Comparison of ENCODE assay signal across 29 cellular contexts in genomic region chr15:27899583-27900295, GRCh38.
"Had no signal": no experiment of that assay in that cellular context is flagged by ENCODE, and none has a peak within 500 bp of the region (broad histone marks: within the 10 kb centered on the region; RNA-seq: fewer than 3 reads in every experiment).

No MANE protein-coding gene starts in this region.

- H3K4me3 Mint-ChIP-seq: activated CD4-positive, alpha-beta memory T cell treated with anti-CD3 and anti-CD28 coated beads for 36 hours; activated CD4-positive, alpha-beta T cell treated with anti-CD3 and anti-CD28 coated beads, Interleukin-2, amount 10 ng/mL, durations not matched to agents 24 days and 14 days; central memory CD8-positive, alpha-beta T cell; dendritic cell treated with granulocyte-macrophage colony-stimulating factor and Interleukin-4, amounts not matched to agents 40 ng/mL and 50 ng/mL, for 4 days; endodermal cell; naive thymus-derived CD8-positive, alpha-beta T cell; neural crest cell; stimulated activated effector memory CD8-positive, alpha-beta T cell treated with anti-CD3 and anti-CD28 coated beads, Interleukin-12 subunit alpha, Interleukin-12 subunit beta, amount 100 ng/mL, for 72 hours; stimulated activated naive CD8-positive, alpha-beta T cell treated with anti-CD3 and anti-CD28 coated beads, Interleukin-15, amount 100 ng/mL, for 72 hours had no signal

- H3K36me3 ChIP-seq: esophagus squamous epithelium, pancreas, prostate gland, thyroid gland, upper lobe of left lung had no signal

- H3K36me3 Mint-ChIP-seq: activated CD4-positive, alpha-beta memory T cell treated with anti-CD3 and anti-CD28 coated beads for 36 hours; stimulated activated effector memory CD8-positive, alpha-beta T cell treated with anti-CD3 and anti-CD28 coated beads, Interleukin-12 subunit alpha, Interleukin-12 subunit beta, amount 100 ng/mL, for 72 hours had no signal

- H3K27ac ChIP-seq: esophagus squamous epithelium, pancreas, prostate gland, skin epidermis, thyroid gland, upper lobe of left lung, VCaP had no signal

- H3K4me1 Mint-ChIP-seq: activated CD4-positive, alpha-beta T cell treated with anti-CD3 and anti-CD28 coated beads, Interleukin-2, amount 10 ng/mL, durations not matched to agents 24 days and 14 days; central memory CD8-positive, alpha-beta T cell; endodermal cell; naive thymus-derived CD8-positive, alpha-beta T cell; neural crest cell; stimulated activated effector memory CD8-positive, alpha-beta T cell treated with anti-CD3 and anti-CD28 coated beads, Interleukin-12 subunit alpha, Interleukin-12 subunit beta, amount 100 ng/mL, for 72 hours; stimulated activated naive CD8-positive, alpha-beta T cell treated with anti-CD3 and anti-CD28 coated beads, Interleukin-15, amount 100 ng/mL, for 72 hours had no signal

- DNase-seq: activated CD4-positive, alpha-beta memory T cell treated with anti-CD3 and anti-CD28 coated beads for 36 hours; activated CD4-positive, alpha-beta T cell treated with anti-CD3 and anti-CD28 coated beads, Interleukin-2, amount 10 ng/mL, durations not matched to agents 24 days and 14 days; activated naive CD4-positive, alpha-beta T cell; activated T-cell treated with anti-CD3 and anti-CD28 coated beads, Interleukin-2, amount 50 U/mL, for 48 hours; endodermal cell; esophagus squamous epithelium; left cardiac atrium; mammary epithelial cell; midbrain; naive thymus-derived CD8-positive, alpha-beta T cell; nucleus accumbens; pancreas; retina; stimulated activated CD4-positive, alpha-beta T cell treated with anti-CD3 and anti-CD28 coated beads, Interleukin-4, amount 100 ng/mL, for 24 hours; stimulated activated naive CD8-positive, alpha-beta T cell treated with anti-CD3 and anti-CD28 coated beads, Interleukin-15, amount 100 ng/mL, for 72 hours; substantia nigra; thyroid gland; upper lobe of left lung had no signal

- H3K4me1 ChIP-seq: esophagus squamous epithelium, pancreas, prostate gland, thyroid gland, upper lobe of left lung had no signal

- H3K9me3 ChIP-seq: esophagus squamous epithelium, pancreas, prostate gland, thyroid gland had no signal

- H3K27ac Mint-ChIP-seq: activated CD4-positive, alpha-beta memory T cell treated with anti-CD3 and anti-CD28 coated beads for 36 hours; activated CD4-positive, alpha-beta T cell treated with anti-CD3 and anti-CD28 coated beads, Interleukin-2, amount 10 ng/mL, durations not matched to agents 24 days and 14 days; activated naive CD4-positive, alpha-beta T cell treated with anti-CD3 and anti-CD28 coated beads, Interleukin-2, amount 50 U/mL, for 72 hours; activated T-helper 2 cell treated with anti-CD3 and anti-CD28 coated beads, Interferon-gamma antibody, Interleukin-2, Interleukin-4, amounts not matched to agents 10 μg/mL and 5 μg/mL and 100 μg/mL, durations not matched to agents 14 hours and 24 hours and 36 hours; dendritic cell treated with granulocyte-macrophage colony-stimulating factor and Interleukin-4, amounts not matched to agents 40 ng/mL and 50 ng/mL, for 4 days; endodermal cell; naive thymus-derived CD8-positive, alpha-beta T cell; stimulated activated effector memory CD8-positive, alpha-beta T cell treated with anti-CD3 and anti-CD28 coated beads, Interleukin-12 subunit alpha, Interleukin-12 subunit beta, amount 100 ng/mL, for 72 hours; stimulated activated naive CD8-positive, alpha-beta T cell treated with anti-CD3 and anti-CD28 coated beads, Interleukin-15, amount 100 ng/mL, for 72 hours had no signal

- H3K27me3 Mint-ChIP-seq: activated CD4-positive, alpha-beta memory T cell treated with anti-CD3 and anti-CD28 coated beads for 36 hours; activated CD4-positive, alpha-beta T cell treated with anti-CD3 and anti-CD28 coated beads, Interleukin-2, amount 10 ng/mL, durations not matched to agents 24 days and 14 days; dendritic cell treated with granulocyte-macrophage colony-stimulating factor and Interleukin-4, amounts not matched to agents 40 ng/mL and 50 ng/mL, for 4 days; stimulated activated naive CD8-positive, alpha-beta T cell treated with anti-CD3 and anti-CD28 coated beads, Interleukin-15, amount 100 ng/mL, for 72 hours had no signal

- H3K27me3 ChIP-seq: esophagus squamous epithelium, pancreas, thyroid gland, upper lobe of left lung had no signal

- H3K4me3 ChIP-seq: esophagus squamous epithelium, pancreas, prostate gland, skin epidermis, thyroid gland, upper lobe of left lung had no signal

- ATAC-seq: activated CD4-positive, CD25-positive, alpha-beta regulatory T cell treated with anti-CD3 and anti-CD28 coated beads, Interleukin-2, amount 50 U/mL, for 24 hours; activated naive CD4-positive, alpha-beta T cell treated with anti-CD3 and anti-CD28 coated beads, Interleukin-2, amount 50 U/mL, for 72 hours; left cardiac atrium; naive thymus-derived CD8-positive, alpha-beta T cell; pancreas; sciatic nerve; stimulated activated effector memory CD8-positive, alpha-beta T cell treated with anti-CD3 and anti-CD28 coated beads, Interleukin-12 subunit alpha, Interleukin-12 subunit beta, amount 100 ng/mL, for 72 hours; stimulated activated naive CD8-positive, alpha-beta T cell treated with anti-CD3 and anti-CD28 coated beads, Interleukin-15, amount 100 ng/mL, for 72 hours had no signal
